8 cellular contexts compared by ENCODE assay signal in genomic region chr1:17569200-17570139, GRCh38. TPM values are rescaled to one million over a fixed set of nuclear protein-coding genes. Genes with fewer than 3 reads are reported as not detected.
DNase-seq lines count a peak whose midpoint lies in the region; ATAC-seq and TF ChIP-seq lines count a peak whose summit lies in the region.

No MANE protein-coding gene starts in this region.

- DNase-seq in GM03348 (ENCODE audit: low spot score): peak; percentile 93
- peak; percentile 91 for DNase-seq in adipocyte (ENCODE audit: low read depth)
- peak; percentile 78 for DNase-seq in left ventricle myocardium inferior
- peak; percentile 87 for DNase-seq in renal cortical epithelial cell (ENCODE audit: low read depth)
- no peak for DNase-seq in activated T-cell treated with anti-CD3 and anti-CD28 coated beads, Interleukin-2, amount 50 U/mL, for 1 hour
- DNase-seq in NK-92 treated with Interleukin-12 subunit alpha and Interleukin-12 subunit beta, amount 100 ng/mL, for 24 hours (lab: John Stamatoyannopoulos, UW): no peak

- peak overlapping the region; percentile 96 for H3K27ac ChIP-seq in left ventricle myocardium inferior (replicated peaks)

- H3K36me3 ChIP-seq in adipocyte (ENCODE audit: control insufficient read depth, insufficient read depth, low read length, severe bottlenecking): no peaks in the 10 kb centered on the region
- no peaks in the 10 kb centered on the region for H3K36me3 ChIP-seq in left ventricle myocardium inferior

- H3K9me3 ChIP-seq in adipocyte (ENCODE audit: control insufficient read depth, low read length) (no peaks in the 10 kb centered on the region), left ventricle myocardium inferior (replicated peaks) (no peaks in the 10 kb centered on the region)

- intact Hi-C loops in left ventricle myocardium inferior (cut with micrococcal nuclease): no loop called here

- ATAC-seq in HG03045 (IDR thresholded peaks at IDR 0.05; ENCODE audit: unreplicated experiment) (no peak), HG03196 (IDR thresholded peaks at IDR 0.05; ENCODE audit: unreplicated experiment) (no peak)

- H3K27me3 ChIP-seq in adipocyte (replicated peaks; ENCODE audit: control insufficient read depth, insufficient read depth, low read length) (no peaks in the 10 kb centered on the region), left ventricle myocardium inferior (ENCODE audit: low read depth) (no peaks in the 10 kb centered on the region)

- H3K9ac ChIP-seq in adipocyte (ENCODE audit: low read length): peak overlapping the region; percentile 82

- no peak for TF ChIP-seq CTCF in left ventricle myocardium inferior (IDR thresholded peaks at IDR 0.05; ENCODE audit: borderline replicate concordance)

- H3K4me1 ChIP-seq in adipocyte (ENCODE audit: control insufficient read depth, insufficient read depth, low read length) (peaks cover 59% of the 10 kb centered on the region), left ventricle myocardium inferior (peaks cover 100% of the 10 kb centered on the region)

- H3K4me3 ChIP-seq in adipocyte (ENCODE audit: low read length) (peak overlapping the region; percentile 39), left ventricle myocardium inferior (peak overlapping the region; percentile 40)

RNA-seq across cellular contexts. Expression of gene ARHGEF10L, which starts 30.0 kb away (rescaled TPM):
- 59.1 TPM for total RNA-seq in left ventricle myocardium inferior
- 16.0 and 51.2 TPM in 2 replicates for total RNA-seq in renal cortical epithelial cell

Comparison
In these comparisons a context has a peak if more than half of its experiments do, and no peak if none do; other contexts are left out.
1. DNase-seq: peak in GM03348 (single experiment), adipocyte (single experiment), left ventricle myocardium inferior (single experiment) and renal cortical epithelial cell (single experiment); none in activated T-cell treated with anti-CD3 and anti-CD28 coated beads, Interleukin-2, amount 50 U/mL, for 1 hour (single experiment) and NK-92 treated with Interleukin-12 subunit alpha and Interleukin-12 subunit beta, amount 100 ng/mL, for 24 hours (single experiment).